Comparison of ENCODE assay signal across 8 cellular contexts in genomic region chrX:101932249-101932570, GRCh38. TPM values are rescaled to one million over a fixed set of nuclear protein-coding genes. Genes with fewer than 3 reads are reported as not detected.
DNase-seq lines count a peak whose midpoint lies in the region; ATAC-seq and TF ChIP-seq lines count a peak whose summit lies in the region.

No MANE protein-coding gene starts in this region.

- H3K4me1 Mint-ChIP-seq in activated naive CD8-positive, alpha-beta T cell treated with anti-CD3 and anti-CD28 coated beads, Interleukin-2, amount 50 U/mL, for 24 hours, result peaks cover 28% of the 10 kb centered on the region

- H3K27me3 ChIP-seq in left ventricle myocardium inferior (ENCODE audit: low read depth), result no peaks in the 10 kb centered on the region
- no peaks in the 10 kb centered on the region for H3K27me3 ChIP-seq in mononuclear cell (ENCODE audit: insufficient read depth, low read length)

- peaks cover 8% of the 10 kb centered on the region for H3K4me1 ChIP-seq in left ventricle myocardium inferior
- H3K4me1 ChIP-seq in mononuclear cell (ENCODE audit: insufficient read depth, low read length), result no peaks in the 10 kb centered on the region
- no peaks in the 10 kb centered on the region for H3K4me1 ChIP-seq in urinary bladder (ENCODE audit: insufficient read depth)

- H3K27ac Mint-ChIP-seq in activated naive CD8-positive, alpha-beta T cell treated with anti-CD3 and anti-CD28 coated beads, Interleukin-2, amount 50 U/mL, for 24 hours, result peak overlapping the region; percentile 87

- H3K4me3 ChIP-seq in left ventricle myocardium inferior, result peak overlapping the region; percentile 83
- peak overlapping the region; percentile 43 for H3K4me3 ChIP-seq in mononuclear cell (ENCODE audit: low read length)
- peak overlapping the region; percentile 68 for H3K4me3 ChIP-seq in urinary bladder (ENCODE audit: low read depth, low read length)

- H3K4me3 Mint-ChIP-seq in activated naive CD8-positive, alpha-beta T cell treated with anti-CD3 and anti-CD28 coated beads, Interleukin-2, amount 50 U/mL, for 24 hours, result peak overlapping the region; percentile 74

- no peaks in the 10 kb centered on the region for H3K27me3 Mint-ChIP-seq in activated naive CD8-positive, alpha-beta T cell treated with anti-CD3 and anti-CD28 coated beads, Interleukin-2, amount 50 U/mL, for 24 hours

- intact Hi-C loops in left ventricle myocardium inferior (cut with micrococcal nuclease), result no loop called here
- intact Hi-C loops in left ventricle myocardium superior (cut with micrococcal nuclease), result no loop called here

- no peak for DNase-seq in left ventricle myocardium inferior
- DNase-seq in left ventricle myocardium superior, result no peak
- no peak for DNase-seq in activated naive CD8-positive, alpha-beta T cell treated with anti-CD3 and anti-CD28 coated beads, Interleukin-2, amount 50 U/mL, for 24 hours
- no peak for DNase-seq in mesenteric fat pad (ENCODE audit: low spot score)
- no peak for DNase-seq in OCI-M2 (lab: John Stamatoyannopoulos, UW; ENCODE audit: unreplicated experiment)
- DNase-seq in NCI-H345 treated with DMSO at 0.1 percent for 48 hours (lab: John Stamatoyannopoulos, UW; ENCODE audit: unreplicated experiment), result no peak

- 48% methylated on average over 8 of the region's 8 CpGs for WGBS in urinary bladder

- ATAC-seq in left ventricle myocardium superior, result no peak
- ATAC-seq in activated naive CD8-positive, alpha-beta T cell treated with anti-CD3 and anti-CD28 coated beads, Interleukin-2, amount 50 U/mL, for 24 hours, result no peak

- H3K9me3 ChIP-seq in left ventricle myocardium inferior (replicated peaks) (no peaks in the 10 kb centered on the region), mononuclear cell (ENCODE audit: low read depth, low read length) (no peaks in the 10 kb centered on the region)

- H3K36me3 Mint-ChIP-seq in activated naive CD8-positive, alpha-beta T cell treated with anti-CD3 and anti-CD28 coated beads, Interleukin-2, amount 50 U/mL, for 24 hours (ENCODE audit: low read depth), result peaks cover 5% of the 10 kb centered on the region

- peak overlapping the region; percentile 97 for H3K27ac ChIP-seq in left ventricle myocardium inferior (replicated peaks)
- no peak overlapping the region for H3K27ac ChIP-seq in urinary bladder (ENCODE audit: low read depth)

- TF ChIP-seq CTCF in left ventricle myocardium inferior (IDR thresholded peaks at IDR 0.05; ENCODE audit: borderline replicate concordance), result no peak

- H3K36me3 ChIP-seq in left ventricle myocardium inferior (no peaks in the 10 kb centered on the region), urinary bladder (ENCODE audit: insufficient read depth) (no peaks in the 10 kb centered on the region)

- peaks cover 12% of the 10 kb centered on the region for H3K9me3 Mint-ChIP-seq in activated naive CD8-positive, alpha-beta T cell treated with anti-CD3 and anti-CD28 coated beads, Interleukin-2, amount 50 U/mL, for 24 hours

RNA-seq across cellular contexts. Expression of gene ZMAT1, which starts 0.4 kb away (rescaled TPM):
- total RNA-seq in left ventricle myocardium inferior (5.6 TPM), left ventricle myocardium superior (4.5 TPM), mononuclear cell (10.2 TPM), urinary bladder (7.2 TPM), mesenteric fat pad (3.9 TPM)
- polyA plus RNA-seq in urinary bladder, result 3.6 TPM
